ENCODE assay signal across 26 cellular contexts in the genomic region with DNA sequence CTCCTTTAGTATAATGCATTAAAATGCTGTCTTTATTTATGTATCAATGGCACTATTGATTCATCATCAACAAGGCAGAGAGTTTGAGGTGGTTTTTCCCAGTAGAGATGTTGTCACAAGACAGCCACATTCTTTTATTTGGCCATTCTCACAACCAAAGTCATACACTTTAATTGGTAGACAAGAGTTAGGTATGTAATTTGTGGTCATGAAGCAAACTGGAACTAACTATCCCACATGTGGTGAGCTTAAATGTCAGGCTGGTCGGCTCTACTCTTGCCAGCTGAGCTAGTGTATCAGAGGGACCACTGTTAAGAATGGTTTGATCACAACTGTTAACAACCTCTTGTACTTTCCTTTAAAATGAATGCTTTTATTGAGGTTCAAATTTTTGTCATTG.
A peak's percentile ranks its signal among the peaks of the same experiment; 100 is the strongest.
DNase-seq lines count a peak whose midpoint lies in the region; ATAC-seq, FAIRE-seq and TF ChIP-seq lines count a peak whose summit lies in the region.
"Had no signal": no experiment of that assay in that cellular context is flagged by ENCODE, and none has a peak within 500 bp of the region (broad histone marks: within the 10 kb centered on the region; RNA-seq: fewer than 3 reads in every experiment).

No MANE protein-coding gene starts in this region.

- H3K9ac ChIP-seq in adipocyte (ENCODE audit: low read length), result no peak overlapping the region

- ATAC-seq in natural killer cell (no peak), WTC11 (no peak), HG03039 (IDR thresholded peaks at IDR 0.05; ENCODE audit: unreplicated experiment) (no peak)
- ATAC-seq: activated CD8-positive, alpha-beta T cell treated with anti-CD3 and anti-CD28 coated beads, Interleukin-2, amount 10 ng/mL, durations not matched to agents 7 days and 5 days; stimulated activated naive CD8-positive, alpha-beta T cell treated with anti-CD3 and anti-CD28 coated beads, Interleukin-15, Interleukin-2, amounts not matched to agents 100 U/mL and 50 U/mL, for 24 hours had no signal

- CTCF ChIA-PET in WTC11 (lab: Charles Lee), result interaction anchor here (0.9 to 1.2 kb wide), 2 partner anchors 672 to 794 kb away, joined by 3 to 4 read pairs; no protein-coding TSS in a partner anchor

- H3K9me3 Mint-ChIP-seq in natural killer cell (peaks cover 5 to 7% of the 10 kb centered on the region in 2 donors), WTC11 (peaks cover 12% of the 10 kb centered on the region)

- H3K36me3 ChIP-seq in adipocyte (ENCODE audit: control insufficient read depth, insufficient read depth, low read length, severe bottlenecking), result no peaks in the 10 kb centered on the region
- H3K36me3 ChIP-seq: BE2C, HAP-1, tibial artery had no signal

- POLR2A ChIA-PET in WTC11 (lab: Charles Lee), result no interaction called here

- TF ChIP-seq CTCF in natural killer cell (IDR thresholded peaks at IDR 0.05) (no peak), WTC11 (IDR thresholded peaks at IDR 0.05) (no peak)

- peaks cover 8% of the 10 kb centered on the region for H3K4me1 ChIP-seq in adipocyte (ENCODE audit: control insufficient read depth, insufficient read depth, low read length)
- H3K4me1 ChIP-seq: BE2C, HAP-1, tibial artery had no signal

- no peak overlapping the region for H3K4me3 ChIP-seq in adipocyte (ENCODE audit: low read length)
- H3K4me3 ChIP-seq: HAP-1, lung, tibial artery had no signal

- no peaks in the 10 kb centered on the region for H3K9me3 ChIP-seq in adipocyte (ENCODE audit: control insufficient read depth, low read length)
- H3K9me3 ChIP-seq: BE2C, HAP-1, tibial artery had no signal

- intact Hi-C loops in natural killer cell (cut with micrococcal nuclease), result no loop called here

- H3K36me3 Mint-ChIP-seq in natural killer cell, result no peaks in the 10 kb centered on the region
- no peaks in the 10 kb centered on the region for H3K36me3 Mint-ChIP-seq in WTC11

- H3K27me3 Mint-ChIP-seq in natural killer cell (ENCODE audit: low read depth in 2 of 2) (no peaks in the 10 kb centered on the region), WTC11 (ENCODE audit: low read depth) (no peaks in the 10 kb centered on the region)
- H3K27me3 Mint-ChIP-seq: activated T-cell treated with anti-CD3 and anti-CD28 coated beads, Interleukin-2, amount 50 U/mL, for 24 hours had no signal

- H3K27me3 ChIP-seq in adipocyte (replicated peaks; ENCODE audit: control insufficient read depth, insufficient read depth, low read length), result no peaks in the 10 kb centered on the region
- H3K27me3 ChIP-seq: BE2C, tibial artery had no signal

- H3K4me3 Mint-ChIP-seq in natural killer cell (no peak overlapping the region), WTC11 (no peak overlapping the region)
- H3K4me3 Mint-ChIP-seq: activated CD8-positive, alpha-beta T cell treated with anti-CD3 and anti-CD28 coated beads, Interleukin-2, amount 10 ng/mL, durations not matched to agents 7 days and 5 days; activated T-cell treated with anti-CD3 and anti-CD28 coated beads, Interleukin-2, amount 50 U/mL, for 24 hours had no signal

- FAIRE-seq in GM19239 (lab: Jason Lieb, UNC), result peak; percentile 80
- FAIRE-seq: kidney had no signal

- H3K27ac Mint-ChIP-seq in natural killer cell (no peak overlapping the region), WTC11 (no peak overlapping the region)
- H3K27ac Mint-ChIP-seq: activated CD8-positive, alpha-beta T cell treated with anti-CD3 and anti-CD28 coated beads, Interleukin-2, amount 10 ng/mL, durations not matched to agents 7 days and 5 days; activated T-cell treated with anti-CD3 and anti-CD28 coated beads, Interleukin-2, amount 50 U/mL, for 24 hours had no signal

- no peaks in the 10 kb centered on the region for H3K4me1 Mint-ChIP-seq in natural killer cell
- no peaks in the 10 kb centered on the region for H3K4me1 Mint-ChIP-seq in WTC11

- DNase-seq in GM19239 (ENCODE audit: insufficient read length, low spot score), result no peak
- DNase-seq in adipocyte (ENCODE audit: low read depth), result peak; percentile 7
- peak; percentile 90 for DNase-seq in foreskin melanocyte
- no peak for DNase-seq in natural killer cell
- no peak for DNase-seq in activated naive CD4-positive, alpha-beta T cell treated with anti-CD3 and anti-CD28 coated beads, Interleukin-2, amount 50 U/mL, for 16 hours
- no peak for DNase-seq in WTC11 (ENCODE audit: low spot score)
- DNase-seq: activated CD8-positive, alpha-beta T cell treated with anti-CD3 and anti-CD28 coated beads, Interleukin-2, amount 10 ng/mL, durations not matched to agents 7 days and 5 days; activated naive CD4-positive, alpha-beta T cell treated with Interleukin-2 at 50 U/mL for 16 hours; activated T-cell treated with anti-CD3 and anti-CD28 coated beads, Interleukin-2, amount 50 U/mL, for 24 hours; aorta; BE2C; DND-41; effector CD4-positive, alpha-beta T cell; erythroblast; kidney; MM.1S; NCI-H1436 treated with DMSO at 0.1 percent for 48 hours; NCI-H2171; NCI-H526 treated with DMSO at 0.1 percent for 48 hours; stimulated activated CD4-positive, alpha-beta T cell treated with anti-CD3 and anti-CD28 coated beads, Interleukin-2, amount 100 ng/mL, for 48 hours; stimulated activated naive CD8-positive, alpha-beta T cell treated with anti-CD3 and anti-CD28 coated beads, Interleukin-15, Interleukin-2, amounts not matched to agents 100 U/mL and 50 U/mL, for 24 hours; T1000; tibial artery had no signal

TF ChIP-seq in WTC11, 78 proteins besides CTCF, POLR2A, EP300 and RAD21:
- no peak for TF ChIP-seq ZNF138 (CRISPR knock-in tag; conservative IDR thresholded peaks at IDR 0.05)
- TF ChIP-seq, protein P1, sequence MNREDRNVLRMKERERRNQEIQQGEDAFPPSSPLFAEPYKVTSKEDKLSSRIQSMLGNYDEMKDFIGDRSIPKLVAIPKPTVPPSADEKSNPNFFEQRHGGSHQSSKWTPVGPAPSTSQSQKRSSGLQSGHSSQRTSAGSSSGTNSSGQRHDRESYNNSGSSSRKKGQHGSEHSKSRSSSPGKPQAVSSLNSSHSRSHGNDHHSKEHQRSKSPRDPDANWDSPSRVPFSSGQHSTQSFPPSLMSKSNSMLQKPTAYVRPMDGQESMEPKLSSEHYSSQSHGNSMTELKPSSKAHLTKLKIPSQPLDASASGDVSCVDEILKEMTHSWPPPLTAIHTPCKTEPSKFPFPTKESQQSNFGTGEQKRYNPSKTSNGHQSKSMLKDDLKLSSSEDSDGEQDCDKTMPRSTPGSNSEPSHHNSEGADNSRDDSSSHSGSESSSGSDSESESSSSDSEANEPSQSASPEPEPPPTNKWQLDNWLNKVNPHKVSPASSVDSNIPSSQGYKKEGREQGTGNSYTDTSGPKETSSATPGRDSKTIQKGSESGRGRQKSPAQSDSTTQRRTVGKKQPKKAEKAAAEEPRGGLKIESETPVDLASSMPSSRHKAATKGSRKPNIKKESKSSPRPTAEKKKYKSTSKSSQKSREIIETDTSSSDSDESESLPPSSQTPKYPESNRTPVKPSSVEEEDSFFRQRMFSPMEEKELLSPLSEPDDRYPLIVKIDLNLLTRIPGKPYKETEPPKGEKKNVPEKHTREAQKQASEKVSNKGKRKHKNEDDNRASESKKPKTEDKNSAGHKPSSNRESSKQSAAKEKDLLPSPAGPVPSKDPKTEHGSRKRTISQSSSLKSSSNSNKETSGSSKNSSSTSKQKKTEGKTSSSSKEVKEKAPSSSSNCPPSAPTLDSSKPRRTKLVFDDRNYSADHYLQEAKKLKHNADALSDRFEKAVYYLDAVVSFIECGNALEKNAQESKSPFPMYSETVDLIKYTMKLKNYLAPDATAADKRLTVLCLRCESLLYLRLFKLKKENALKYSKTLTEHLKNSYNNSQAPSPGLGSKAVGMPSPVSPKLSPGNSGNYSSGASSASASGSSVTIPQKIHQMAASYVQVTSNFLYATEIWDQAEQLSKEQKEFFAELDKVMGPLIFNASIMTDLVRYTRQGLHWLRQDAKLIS (CRISPR knock-in tag; IDR thresholded peaks at IDR 0.05; ENCODE audit: borderline replicate concordance), result no peak
- no peak for TF ChIP-seq GTF2I (CRISPR knock-in tag; conservative IDR thresholded peaks at IDR 0.05)
- TF ChIP-seq MXD4 (CRISPR knock-in tag; IDR thresholded peaks at IDR 0.05; ENCODE audit: borderline replicate concordance), result no peak
- TF ChIP-seq, protein P2, sequence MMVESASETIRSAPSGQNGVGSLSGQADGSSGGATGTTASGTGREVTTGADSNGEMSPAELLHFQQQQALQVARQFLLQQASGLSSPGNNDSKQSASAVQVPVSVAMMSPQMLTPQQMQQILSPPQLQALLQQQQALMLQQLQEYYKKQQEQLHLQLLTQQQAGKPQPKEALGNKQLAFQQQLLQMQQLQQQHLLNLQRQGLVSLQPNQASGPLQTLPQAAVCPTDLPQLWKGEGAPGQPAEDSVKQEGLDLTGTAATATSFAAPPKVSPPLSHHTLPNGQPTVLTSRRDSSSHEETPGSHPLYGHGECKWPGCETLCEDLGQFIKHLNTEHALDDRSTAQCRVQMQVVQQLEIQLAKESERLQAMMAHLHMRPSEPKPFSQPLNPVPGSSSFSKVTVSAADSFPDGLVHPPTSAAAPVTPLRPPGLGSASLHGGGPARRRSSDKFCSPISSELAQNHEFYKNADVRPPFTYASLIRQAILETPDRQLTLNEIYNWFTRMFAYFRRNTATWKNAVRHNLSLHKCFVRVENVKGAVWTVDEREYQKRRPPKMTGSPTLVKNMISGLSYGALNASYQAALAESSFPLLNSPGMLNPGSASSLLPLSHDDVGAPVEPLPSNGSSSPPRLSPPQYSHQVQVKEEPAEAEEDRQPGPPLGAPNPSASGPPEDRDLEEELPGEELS (CRISPR knock-in tag; IDR thresholded peaks at IDR 0.05), result no peak
- TF ChIP-seq, protein P3, sequence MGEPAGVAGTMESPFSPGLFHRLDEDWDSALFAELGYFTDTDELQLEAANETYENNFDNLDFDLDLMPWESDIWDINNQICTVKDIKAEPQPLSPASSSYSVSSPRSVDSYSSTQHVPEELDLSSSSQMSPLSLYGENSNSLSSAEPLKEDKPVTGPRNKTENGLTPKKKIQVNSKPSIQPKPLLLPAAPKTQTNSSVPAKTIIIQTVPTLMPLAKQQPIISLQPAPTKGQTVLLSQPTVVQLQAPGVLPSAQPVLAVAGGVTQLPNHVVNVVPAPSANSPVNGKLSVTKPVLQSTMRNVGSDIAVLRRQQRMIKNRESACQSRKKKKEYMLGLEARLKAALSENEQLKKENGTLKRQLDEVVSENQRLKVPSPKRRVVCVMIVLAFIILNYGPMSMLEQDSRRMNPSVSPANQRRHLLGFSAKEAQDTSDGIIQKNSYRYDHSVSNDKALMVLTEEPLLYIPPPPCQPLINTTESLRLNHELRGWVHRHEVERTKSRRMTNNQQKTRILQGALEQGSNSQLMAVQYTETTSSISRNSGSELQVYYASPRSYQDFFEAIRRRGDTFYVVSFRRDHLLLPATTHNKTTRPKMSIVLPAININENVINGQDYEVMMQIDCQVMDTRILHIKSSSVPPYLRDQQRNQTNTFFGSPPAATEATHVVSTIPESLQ (CRISPR knock-in tag; IDR thresholded peaks at IDR 0.05), result no peak
- TF ChIP-seq SMAD3 (CRISPR knock-in tag; IDR thresholded peaks at IDR 0.05; ENCODE audit: borderline replicate concordance), result no peak
- no peak for TF ChIP-seq TEAD4 (CRISPR knock-in tag; IDR thresholded peaks at IDR 0.05)
- no peak for TF ChIP-seq HMGA2 (CRISPR knock-in tag; IDR thresholded peaks at IDR 0.05)

Comparison
In these comparisons a context has a peak if more than half of its experiments do, and no peak if none do; other contexts are left out.
1. DNase-seq: peak in adipocyte (single experiment) and foreskin melanocyte (single experiment); none in GM19239 (single experiment), natural killer cell (single experiment), activated naive CD4-positive, alpha-beta T cell treated with anti-CD3 and anti-CD28 coated beads, Interleukin-2, amount 50 U/mL, for 16 hours (single experiment) and WTC11 (single experiment).